ENCODE assay signal across 31 cellular contexts in genomic region chr7:98762620-98763019, GRCh38.
"Had no signal": no experiment of that assay in that cellular context is flagged by ENCODE, and none has a peak within 500 bp of the region (broad histone marks: within the 10 kb centered on the region; RNA-seq: fewer than 3 reads in every experiment).

No MANE protein-coding gene starts in this region.

- H3K36me3 ChIP-seq: esophagus squamous epithelium, gastroesophageal sphincter, WERI-Rb-1 had no signal

- H3K27ac ChIP-seq: body of pancreas, epithelial cell of prostate, esophagus squamous epithelium, gastroesophageal sphincter, WERI-Rb-1 had no signal

- H3K4me1 Mint-ChIP-seq: activated B cell treated with CpG ODN at 0.5 μM for 24 hours; activated T-helper 17 cell treated with anti-CD3 and anti-CD28 coated beads, Interleukin-2, amount 50 U/mL, for 72 hours; T-helper 17 cell had no signal

- ATAC-seq: activated CD4-positive, CD25-positive, alpha-beta regulatory T cell treated with anti-CD3 and anti-CD28 coated beads, Interleukin-2, amount 50 U/mL, for 24 hours; activated CD8-positive, alpha-beta T cell treated with anti-CD3 and anti-CD28 coated beads for 36 hours; activated T-cell treated with anti-CD3 and anti-CD28 coated beads, Interleukin-2, amount 50 U/mL, for 4 hours; activated T-helper 17 cell treated with anti-CD3 and anti-CD28 coated beads, Interleukin-2, amount 50 U/mL, for 72 hours; body of pancreas; gastroesophageal sphincter; T-helper 17 cell had no signal

- H3K9me3 ChIP-seq: body of pancreas, esophagus squamous epithelium, gastroesophageal sphincter had no signal

- DNase-seq: activated B cell treated with CpG ODN at 0.5 μM for 24 hours; activated CD4-positive, alpha-beta T cell treated with anti-CD3 and anti-CD28 coated beads for 48 hours; activated CD4-positive, alpha-beta T cell treated with anti-CD3 and anti-CD28 coated beads, Interleukin-2, amount 50 U/mL, for 1 hour; activated CD4-positive, alpha-beta T cell treated with anti-CD3 and anti-CD28 coated beads, Interleukin-2, amount 50 U/mL, for 48 hours; activated CD8-positive, alpha-beta memory T cell treated with anti-CD3 and anti-CD28 coated beads for 24 hours; activated CD8-positive, alpha-beta T cell treated with anti-CD3 and anti-CD28 coated beads for 36 hours; activated effector memory CD4-positive, alpha-beta T cell treated with Interleukin-2 at 50 U/mL for 16 hours; activated gamma-delta T cell treated with Interleukin-2 at 50 U/mL for 16 hours; activated naive CD4-positive, alpha-beta T cell treated with anti-CD3 and anti-CD28 coated beads, Interleukin-2, amount 50 U/mL, for 16 hours; activated naive CD4-positive, alpha-beta T cell treated with Interleukin-2 at 50 U/mL for 16 hours; activated T-cell treated with anti-CD3 and anti-CD28 coated beads, Interleukin-2, amount 50 U/mL, for 4 hours; amniotic stem cell; aorta; body of pancreas; caudate nucleus; effector CD8-positive, alpha-beta T cell; esophagus squamous epithelium; foreskin melanocyte; head of caudate nucleus; T-helper 17 cell; T1000; WERI-Rb-1 had no signal

- H3K9me3 Mint-ChIP-seq: activated B cell treated with CpG ODN at 0.5 μM for 24 hours; activated CD8-positive, alpha-beta T cell treated with anti-CD3 and anti-CD28 coated beads for 36 hours; activated T-cell treated with anti-CD3 and anti-CD28 coated beads, Interleukin-2, amount 50 U/mL, for 4 hours; T-helper 2 cell treated with Interferon-gamma antibody and Interleukin-4, amounts not matched to agents 5 μg/mL and 100 μg/mL, for 36 hours had no signal

- H3K4me3 Mint-ChIP-seq: activated B cell treated with CpG ODN at 0.5 μM for 24 hours; activated CD8-positive, alpha-beta T cell treated with anti-CD3 and anti-CD28 coated beads for 36 hours; activated naive CD8-positive, alpha-beta T cell; activated T-cell treated with anti-CD3 and anti-CD28 coated beads, Interleukin-2, amount 50 U/mL, for 4 hours; activated T-helper 17 cell treated with anti-CD3 and anti-CD28 coated beads, Interleukin-2, amount 50 U/mL, for 72 hours; T-helper 17 cell; T-helper 2 cell treated with Interferon-gamma antibody and Interleukin-4, amounts not matched to agents 5 μg/mL and 100 μg/mL, for 36 hours had no signal

- H3K27me3 ChIP-seq: body of pancreas had no signal

- H3K4me3 ChIP-seq: body of pancreas, esophagus squamous epithelium, gastroesophageal sphincter had no signal

- H3K36me3 Mint-ChIP-seq: activated naive CD8-positive, alpha-beta T cell had no signal

- H3K4me1 ChIP-seq: body of pancreas, esophagus squamous epithelium, gastroesophageal sphincter had no signal

- H3K27ac Mint-ChIP-seq: activated B cell treated with CpG ODN at 0.5 μM for 24 hours; activated CD8-positive, alpha-beta T cell treated with anti-CD3 and anti-CD28 coated beads for 36 hours; activated naive CD8-positive, alpha-beta T cell; activated T-helper 17 cell treated with anti-CD3 and anti-CD28 coated beads, Interleukin-2, amount 50 U/mL, for 72 hours; T-helper 17 cell; T-helper 2 cell treated with Interferon-gamma antibody and Interleukin-4, amounts not matched to agents 5 μg/mL and 100 μg/mL, for 36 hours had no signal

- FAIRE-seq: colon, endometrium, endothelial cell of umbilical vein had no signal
